ENCODE assay signal across 1 cellular context in the genomic region with DNA sequence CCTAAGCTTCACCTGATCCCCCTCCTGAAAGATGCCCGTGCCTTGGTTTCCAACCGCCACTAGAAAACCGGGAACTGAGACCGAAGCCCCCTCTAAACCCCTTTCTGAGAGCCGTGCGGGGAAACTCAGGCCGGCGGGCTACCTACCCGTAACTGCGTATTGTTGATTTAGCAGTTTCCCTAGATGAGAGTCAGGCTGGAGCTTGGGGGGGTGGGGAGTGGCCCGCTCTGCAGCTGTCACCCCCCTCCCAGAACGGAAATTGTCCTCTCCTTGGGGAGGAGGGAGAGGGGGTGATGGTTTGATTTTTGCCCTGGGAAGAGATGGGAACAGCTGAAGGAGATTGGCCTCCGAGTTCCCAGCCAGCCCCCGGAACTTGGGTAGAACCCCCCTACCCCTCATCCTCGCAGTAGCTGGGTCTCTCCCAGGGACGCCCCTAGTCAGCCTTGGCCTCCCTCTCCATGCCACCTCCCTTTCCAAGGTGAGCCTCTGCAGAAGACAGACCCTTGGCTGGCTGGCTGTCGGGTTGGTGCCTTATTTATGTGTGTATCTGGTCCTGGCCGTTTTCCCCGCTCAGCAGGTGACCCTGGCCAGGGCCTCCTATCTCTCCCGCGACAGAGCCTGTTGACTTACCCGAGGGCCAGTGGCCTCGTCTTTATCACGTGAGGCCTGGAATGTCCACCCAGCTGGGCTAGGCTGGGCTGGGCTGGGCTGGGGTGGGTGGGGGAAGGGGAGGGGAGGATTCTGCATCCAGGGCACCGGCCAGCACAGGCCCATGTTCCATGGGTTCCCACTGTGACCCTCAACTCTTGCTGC.
A peak's percentile ranks its signal among the peaks of the same experiment; 100 is the strongest.
TF ChIP-seq lines count a peak whose summit lies in the region.

No MANE protein-coding gene starts in this region.

TF ChIP-seq in HepG2, 621 proteins besides CTCF, POLR2A, EP300 and RAD21 (continued from another document and continues in another):
- TF ChIP-seq ZNF33B (CRISPR knock-in tag; IDR thresholded peaks at IDR 0.05), result no peak
- TF ChIP-seq ZNF292 (CRISPR knock-in tag; IDR thresholded peaks at IDR 0.05; ENCODE audit: borderline replicate concordance, low read depth), result no peak
- no peak for TF ChIP-seq ZNF605 (CRISPR knock-in tag; IDR thresholded peaks at IDR 0.05)
- no peak for TF ChIP-seq PRDM4 (CRISPR knock-in tag; IDR thresholded peaks at IDR 0.05; ENCODE audit: borderline replicate concordance)
- no peak; the same call in 1 of the 2 replicates for TF ChIP-seq RXRA (CRISPR knock-in tag; IDR thresholded peaks at IDR 0.05)
- no peak for TF ChIP-seq NFKBIZ (CRISPR knock-in tag; IDR thresholded peaks at IDR 0.05)
- no peak for TF ChIP-seq ATM (IDR thresholded peaks at IDR 0.05; ENCODE audit: borderline replicate concordance)
- TF ChIP-seq ZNF720 (CRISPR knock-in tag; IDR thresholded peaks at IDR 0.05), result no peak
- no peak for TF ChIP-seq KLF9 (CRISPR knock-in tag; IDR thresholded peaks at IDR 0.05; ENCODE audit: low read depth)
- TF ChIP-seq ATF5 (CRISPR knock-in tag; IDR thresholded peaks at IDR 0.05; ENCODE audit: low read depth), result no peak
- no peak for TF ChIP-seq TEF (CRISPR knock-in tag; IDR thresholded peaks at IDR 0.05)
- TF ChIP-seq, protein P1, sequence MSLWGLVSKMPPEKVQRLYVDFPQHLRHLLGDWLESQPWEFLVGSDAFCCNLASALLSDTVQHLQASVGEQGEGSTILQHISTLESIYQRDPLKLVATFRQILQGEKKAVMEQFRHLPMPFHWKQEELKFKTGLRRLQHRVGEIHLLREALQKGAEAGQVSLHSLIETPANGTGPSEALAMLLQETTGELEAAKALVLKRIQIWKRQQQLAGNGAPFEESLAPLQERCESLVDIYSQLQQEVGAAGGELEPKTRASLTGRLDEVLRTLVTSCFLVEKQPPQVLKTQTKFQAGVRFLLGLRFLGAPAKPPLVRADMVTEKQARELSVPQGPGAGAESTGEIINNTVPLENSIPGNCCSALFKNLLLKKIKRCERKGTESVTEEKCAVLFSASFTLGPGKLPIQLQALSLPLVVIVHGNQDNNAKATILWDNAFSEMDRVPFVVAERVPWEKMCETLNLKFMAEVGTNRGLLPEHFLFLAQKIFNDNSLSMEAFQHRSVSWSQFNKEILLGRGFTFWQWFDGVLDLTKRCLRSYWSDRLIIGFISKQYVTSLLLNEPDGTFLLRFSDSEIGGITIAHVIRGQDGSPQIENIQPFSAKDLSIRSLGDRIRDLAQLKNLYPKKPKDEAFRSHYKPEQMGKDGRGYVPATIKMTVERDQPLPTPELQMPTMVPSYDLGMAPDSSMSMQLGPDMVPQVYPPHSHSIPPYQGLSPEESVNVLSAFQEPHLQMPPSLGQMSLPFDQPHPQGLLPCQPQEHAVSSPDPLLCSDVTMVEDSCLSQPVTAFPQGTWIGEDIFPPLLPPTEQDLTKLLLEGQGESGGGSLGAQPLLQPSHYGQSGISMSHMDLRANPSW (CRISPR knock-in tag; IDR thresholded peaks at IDR 0.05; ENCODE audit: borderline replicate concordance), result no peak
- TF ChIP-seq YEATS4 (CRISPR knock-in tag; IDR thresholded peaks at IDR 0.05; ENCODE audit: borderline replicate concordance), result no peak
- peak; percentile 97 for TF ChIP-seq BHLHE40 (IDR thresholded peaks at IDR 0.05; ENCODE audit: low read length)
- peak; percentile 41; the same call in 1 of the 2 replicates for TF ChIP-seq ZBTB2 (CRISPR knock-in tag; IDR thresholded peaks at IDR 0.05; ENCODE audit: low read depth)
- TF ChIP-seq ZNF737 (CRISPR knock-in tag; IDR thresholded peaks at IDR 0.05; ENCODE audit: borderline replicate concordance), result no peak
- no peak for TF ChIP-seq NR3C1 (CRISPR knock-in tag; IDR thresholded peaks at IDR 0.05)
- no peak for TF ChIP-seq ZNF577 (CRISPR knock-in tag; IDR thresholded peaks at IDR 0.05; ENCODE audit: borderline replicate concordance, low read depth)
- TF ChIP-seq RBM22 (optimal IDR thresholded peaks at IDR 0.05; ENCODE audit: low read length), result no peak
- TF ChIP-seq REPIN1 (CRISPR knock-in tag; IDR thresholded peaks at IDR 0.05; ENCODE audit: borderline replicate concordance, low read depth), result peak; percentile 34; the same call in 1 of the 2 replicates
- 0 out of 2 replicates have a peak, but pooled peaks have one; percentile 16 for TF ChIP-seq GABPB1 (CRISPR knock-in tag; IDR thresholded peaks at IDR 0.05)
- no peak for TF ChIP-seq ZNF782 (CRISPR knock-in tag; IDR thresholded peaks at IDR 0.05; ENCODE audit: borderline replicate concordance)
- peak; percentile 49; the same call in 1 of the 2 replicates for TF ChIP-seq TFDP1 (CRISPR knock-in tag; IDR thresholded peaks at IDR 0.05; ENCODE audit: borderline replicate concordance)
- no peak for TF ChIP-seq ZNF224 (CRISPR knock-in tag; IDR thresholded peaks at IDR 0.05)
- no peak for TF ChIP-seq SMARCC2 (IDR thresholded peaks at IDR 0.05)
- TF ChIP-seq SIN3B (IDR thresholded peaks at IDR 0.05; ENCODE audit: low read length), result no peak
- no peak for TF ChIP-seq ZSCAN22 (CRISPR knock-in tag; IDR thresholded peaks at IDR 0.05)
- TF ChIP-seq ZNF883 (CRISPR knock-in tag; IDR thresholded peaks at IDR 0.05; ENCODE audit: not compliant biosample characterization), result no peak
- no peak for TF ChIP-seq ZNF44 (CRISPR knock-in tag; IDR thresholded peaks at IDR 0.05)
- no peak for TF ChIP-seq ZFP41 (CRISPR knock-in tag; IDR thresholded peaks at IDR 0.05; ENCODE audit: borderline replicate concordance)
- peak; percentile 81; the same call in 1 of the 2 replicates for TF ChIP-seq ZBTB43 (CRISPR knock-in tag; conservative IDR thresholded peaks at IDR 0.05)
- TF ChIP-seq ZNF841 (CRISPR knock-in tag; IDR thresholded peaks at IDR 0.05; ENCODE audit: borderline replicate concordance), result no peak
- no peak; the same call in 1 of the 2 replicates for TF ChIP-seq ZGPAT (CRISPR knock-in tag; IDR thresholded peaks at IDR 0.05)
- TF ChIP-seq MXI1 (IDR thresholded peaks at IDR 0.05; ENCODE audit: borderline replicate concordance, low read depth, low read length), result peak; percentile 30; the same call in 1 of the 3 replicates
- TF ChIP-seq HOXA3 (CRISPR knock-in tag; IDR thresholded peaks at IDR 0.05), result peak; percentile 72
- no peak for TF ChIP-seq MAFG (CRISPR knock-in tag; IDR thresholded peaks at IDR 0.05)
